Comparison of ENCODE assay signal across 1 cellular context in genomic region chr2:9250498-9251153, GRCh38.
TF ChIP-seq lines count a peak whose summit lies in the region.

No MANE protein-coding gene starts in this region.

TF ChIP-seq in IMR-90, 13 proteins besides CTCF, POLR2A, EP300 and RAD21 (continued from another document):
- TF ChIP-seq MAZ (IDR thresholded peaks at IDR 0.05; ENCODE audit: borderline replicate concordance, low read depth, low read length) = no peak
- no peak for TF ChIP-seq CHD1 (IDR thresholded peaks at IDR 0.05; ENCODE audit: low read depth, low read length)
- TF ChIP-seq RFX5 (IDR thresholded peaks at IDR 0.05; ENCODE audit: low read depth, low read length) = no peak
- TF ChIP-seq BHLHE40 (IDR thresholded peaks at IDR 0.05; ENCODE audit: low read depth, low read length) = no peak
- no peak for TF ChIP-seq MAFK (IDR thresholded peaks at IDR 0.05; ENCODE audit: low read depth, low read length)
